Comparison of ENCODE assay signal across 31 cellular contexts in the genomic region with DNA sequence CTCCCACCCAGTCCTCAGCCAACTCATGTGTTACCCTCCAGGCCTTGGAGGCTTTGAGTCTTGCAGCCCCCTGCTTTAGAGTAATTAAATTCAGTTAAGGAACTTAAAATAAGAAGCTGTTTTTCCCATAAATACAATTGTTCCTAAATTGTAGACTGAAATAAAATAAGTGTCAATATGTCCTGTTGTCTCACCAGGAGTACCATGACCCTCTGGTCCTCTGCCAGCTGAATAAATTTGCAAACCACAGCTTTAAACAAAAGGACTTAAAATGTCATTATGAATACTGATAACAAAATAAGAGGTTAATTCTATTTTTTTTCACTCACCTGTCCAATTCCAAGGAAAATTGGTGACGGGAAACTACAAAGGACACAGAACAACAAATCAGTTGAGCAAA.
"Had no signal": no experiment of that assay in that cellular context is flagged by ENCODE, and none has a peak within 500 bp of the region (broad histone marks: within the 10 kb centered on the region; RNA-seq: fewer than 3 reads in every experiment).

No MANE protein-coding gene starts in this region.

- H3K27ac ChIP-seq: neutrophil, pancreas, psoas muscle, skin epidermis, spleen, suprapubic skin, testis, tibial artery, transverse colon, upper lobe of right lung, uterus had no signal

- H3K4me3 Mint-ChIP-seq: naive thymus-derived CD8-positive, alpha-beta T cell; natural killer cell treated with Interleukin-12 subunit alpha and Interleukin-12 subunit beta and Interleukin-15 and Interleukin-18, amount 100 ng/mL, for 72 hours; nephron progenitor cell; neural crest cell; stimulated activated memory B cell treated with anti-CD40 and anti-IgM and Interleukin-4, amounts not matched to agents 10 μg/mL and 1 μg/mL and 100 μg/mL, for 72 hours; stimulated activated naive CD8-positive, alpha-beta T cell treated with anti-CD3 and anti-CD28 coated beads, Interleukin-15, amount 100 ng/mL, for 72 hours; type B pancreatic cell had no signal

- DNase-seq: naive thymus-derived CD8-positive, alpha-beta T cell; nephron progenitor cell; nucleus accumbens; pancreas; psoas muscle; right cardiac atrium; spleen; stimulated activated CD4-positive, alpha-beta T cell treated with anti-CD3 and anti-CD28 coated beads, Interleukin-12 subunit alpha, Interleukin-12 subunit beta, amount 100 ng/mL, for 4 hours; stimulated activated CD4-positive, alpha-beta T cell treated with anti-CD3 and anti-CD28 coated beads, Interleukin-1b, Interleukin-23, amount 100 ng/mL, for 48 hours; stimulated activated CD4-positive, alpha-beta T cell treated with anti-CD3 and anti-CD28 coated beads, Interleukin-4, amount 100 ng/mL, for 1 hour; stimulated activated CD4-positive, alpha-beta T cell treated with anti-CD3 and anti-CD28 coated beads, Interleukin-4, amount 100 ng/mL, for 4 hours; stimulated activated CD8-positive, alpha-beta memory T cell treated with anti-CD3 and anti-CD28 coated beads, Interleukin-4, amount 100 ng/mL, for 48 hours; stimulated activated naive CD4-positive, alpha-beta T cell; stimulated activated naive CD8-positive, alpha-beta T cell treated with anti-CD3 and anti-CD28 coated beads, Interleukin-15, amount 100 ng/mL, for 72 hours; stimulated activated naive CD8-positive, alpha-beta T cell treated with anti-CD3 and anti-CD28 coated beads, Interleukin-15, Interleukin-2, amounts not matched to agents 100 U/mL and 50 U/mL, for 24 hours; substantia nigra; testis; tibial artery; transverse colon; upper lobe of right lung; uterus had no signal

- H3K9me3 Mint-ChIP-seq: naive thymus-derived CD8-positive, alpha-beta T cell; natural killer cell treated with Interleukin-12 subunit alpha and Interleukin-12 subunit beta and Interleukin-15 and Interleukin-18, amount 100 ng/mL, for 72 hours; neural crest cell; stimulated activated memory B cell treated with anti-CD40 and anti-IgM and Interleukin-4, amounts not matched to agents 10 μg/mL and 1 μg/mL and 100 μg/mL, for 72 hours; stimulated activated naive CD8-positive, alpha-beta T cell treated with anti-CD3 and anti-CD28 coated beads, Interleukin-15, amount 100 ng/mL, for 72 hours; type B pancreatic cell had no signal

- H3K4me1 Mint-ChIP-seq: nephron progenitor cell; neural crest cell; stimulated activated memory B cell treated with anti-CD40 and anti-IgM and Interleukin-4, amounts not matched to agents 10 μg/mL and 1 μg/mL and 100 μg/mL, for 72 hours; stimulated activated naive CD8-positive, alpha-beta T cell treated with anti-CD3 and anti-CD28 coated beads, Interleukin-15, amount 100 ng/mL, for 72 hours had no signal

- H3K4me3 ChIP-seq: pancreas, psoas muscle, skin epidermis, smooth muscle cell, spleen, suprapubic skin, testis, tibial artery, transverse colon, upper lobe of right lung, uterus had no signal

- H3K9me3 ChIP-seq: neutrophil, pancreas, psoas muscle, spleen, suprapubic skin, testis, tibial artery, transverse colon, upper lobe of right lung, uterus had no signal

- H3K36me3 ChIP-seq: uterus had no signal

- H3K4me1 ChIP-seq: pancreas, psoas muscle, spleen, suprapubic skin, testis, tibial artery, upper lobe of right lung, uterus had no signal

- FAIRE-seq: pancreas had no signal

- H3K27me3 Mint-ChIP-seq: naive thymus-derived CD8-positive, alpha-beta T cell; natural killer cell treated with Interleukin-12 subunit alpha and Interleukin-12 subunit beta and Interleukin-15 and Interleukin-18, amount 100 ng/mL, for 72 hours; progenitor cell of endocrine pancreas; stimulated activated memory B cell treated with anti-CD40 and anti-IgM and Interleukin-4, amounts not matched to agents 10 μg/mL and 1 μg/mL and 100 μg/mL, for 72 hours; stimulated activated naive CD8-positive, alpha-beta T cell treated with anti-CD3 and anti-CD28 coated beads, Interleukin-15, amount 100 ng/mL, for 72 hours; type B pancreatic cell had no signal

- H3K27me3 ChIP-seq: neutrophil, pancreas, spleen, suprapubic skin, testis, tibial artery, transverse colon, upper lobe of right lung, uterus had no signal

- H3K4me2 ChIP-seq: smooth muscle cell had no signal

- H3K27ac Mint-ChIP-seq: natural killer cell treated with Interleukin-12 subunit alpha and Interleukin-12 subunit beta and Interleukin-15 and Interleukin-18, amount 100 ng/mL, for 72 hours; nephron progenitor cell; stimulated activated memory B cell treated with anti-CD40 and anti-IgM and Interleukin-4, amounts not matched to agents 10 μg/mL and 1 μg/mL and 100 μg/mL, for 72 hours; stimulated activated naive CD8-positive, alpha-beta T cell treated with anti-CD3 and anti-CD28 coated beads, Interleukin-15, amount 100 ng/mL, for 72 hours; type B pancreatic cell had no signal

- ATAC-seq: naive thymus-derived CD8-positive, alpha-beta T cell; natural killer cell treated with Interleukin-12 subunit alpha and Interleukin-12 subunit beta and Interleukin-15 and Interleukin-18, amount 100 ng/mL, for 72 hours; pancreas; psoas muscle; right cardiac atrium; sciatic nerve; stimulated activated memory B cell treated with anti-CD40 and anti-IgM and Interleukin-4, amounts not matched to agents 10 μg/mL and 1 μg/mL and 100 μg/mL, for 72 hours; stimulated activated naive CD8-positive, alpha-beta T cell treated with anti-CD3 and anti-CD28 coated beads, Interleukin-15, amount 100 ng/mL, for 72 hours; stimulated activated naive CD8-positive, alpha-beta T cell treated with anti-CD3 and anti-CD28 coated beads, Interleukin-15, Interleukin-2, amounts not matched to agents 100 U/mL and 50 U/mL, for 24 hours; upper lobe of right lung had no signal
